8 cellular contexts compared by ENCODE assay signal in the genomic region with DNA sequence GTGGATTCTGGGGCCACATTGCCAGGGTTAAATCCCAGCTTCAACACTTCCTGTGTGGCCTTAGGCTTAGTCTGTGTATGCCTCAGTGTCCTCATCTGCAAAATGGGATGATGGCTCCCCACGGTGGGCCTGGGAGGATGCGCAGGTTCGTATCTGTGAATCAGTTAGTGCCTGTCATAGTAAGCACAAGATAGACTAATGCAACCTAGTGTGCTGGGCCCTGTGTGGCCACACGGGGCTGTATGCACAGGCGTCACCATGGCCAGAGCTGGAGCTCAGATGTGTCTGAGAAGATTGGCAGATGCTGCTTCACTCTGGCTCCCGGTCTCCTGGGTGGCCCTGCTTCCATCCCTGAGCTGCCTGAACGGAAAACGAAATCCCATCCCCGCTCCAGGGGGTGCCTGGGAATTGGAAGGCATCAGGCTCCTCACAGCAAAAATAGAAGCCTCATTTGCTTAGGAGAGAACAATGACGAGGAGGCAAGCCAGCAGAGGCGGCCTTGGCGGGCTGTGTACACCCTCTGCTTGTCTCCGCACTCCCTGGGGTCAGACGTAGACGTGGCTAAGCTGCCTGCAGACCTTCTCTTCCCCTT.
DNase-seq lines count a peak whose midpoint lies in the region; ATAC-seq and TF ChIP-seq lines count a peak whose summit lies in the region.
"Had no signal": no experiment of that assay in that cellular context is flagged by ENCODE, and none has a peak within 500 bp of the region (broad histone marks: within the 10 kb centered on the region; RNA-seq: fewer than 3 reads in every experiment).

No MANE protein-coding gene starts in this region.

- H3K4me1 ChIP-seq in uterus: no peaks in the 10 kb centered on the region

- in situ Hi-C loops in brain microvascular endothelial cell (cut with HindIII; ENCODE audit: low pct_ligation_motif_present, low sequenced_read_pairs): no loop called here

- intact Hi-C loops in uterus (cut with DNase I; ENCODE audit: low total_unique reads): no loop called here

- no peaks in the 10 kb centered on the region for H3K27me3 ChIP-seq in H7 (ENCODE audit: control insufficient read depth, insufficient read depth, low read length)
- no peaks in the 10 kb centered on the region for H3K27me3 ChIP-seq in brain microvascular endothelial cell (replicated peaks)
- no peaks in the 10 kb centered on the region for H3K27me3 ChIP-seq in uterus

- DNase-seq in H7 (peak; percentile 69), NCI-H2227 (lab: John Stamatoyannopoulos, UW; ENCODE audit: unreplicated experiment) (peak; percentile 41), brain microvascular endothelial cell (peak; percentile 39), occipital lobe (lab: John Stamatoyannopoulos, UW) (peak; percentile 65), uterus (no peak)
- DNase-seq: T-helper 9 cell had no signal

- H3K36me3 ChIP-seq in H7 (replicated peaks; ENCODE audit: control insufficient read depth, insufficient read depth, low read length): no peaks in the 10 kb centered on the region
- no peaks in the 10 kb centered on the region for H3K36me3 ChIP-seq in brain microvascular endothelial cell (replicated peaks)
- no peaks in the 10 kb centered on the region for H3K36me3 ChIP-seq in uterus

- no peak for TF ChIP-seq POLR2A in uterus (IDR thresholded peaks at IDR 0.05)

- H3K9me3 ChIP-seq in uterus: no peaks in the 10 kb centered on the region

- no peak overlapping the region for H3K27ac ChIP-seq in brain microvascular endothelial cell
- H3K27ac ChIP-seq in uterus: no peak overlapping the region

- no peak overlapping the region for H3K4me3 ChIP-seq in H7 (ENCODE audit: insufficient read depth, low read depth, low read length)
- no peak overlapping the region for H3K4me3 ChIP-seq in brain microvascular endothelial cell (ENCODE audit: low read depth, low read length)
- no peak overlapping the region for H3K4me3 ChIP-seq in uterus

- TF ChIP-seq CTCF in brain microvascular endothelial cell (IDR thresholded peaks at IDR 0.05; ENCODE audit: low read depth, low read length, missing control alignments): peak; percentile 61
- no peak for TF ChIP-seq CTCF in uterus (IDR thresholded peaks at IDR 0.05)

- no peak for ATAC-seq in HG02571 (IDR thresholded peaks at IDR 0.05; ENCODE audit: unreplicated experiment)
- ATAC-seq in GM21786 (IDR thresholded peaks at IDR 0.05; ENCODE audit: unreplicated experiment): no peak

Comparison
In these comparisons a context has a peak if more than half of its experiments do, and no peak if none do; other contexts are left out.
1. DNase-seq: peak in H7 (single experiment), NCI-H2227 (single experiment), brain microvascular endothelial cell (single experiment) and occipital lobe (single experiment); none in uterus (0 of 2).